ENCODE assay signal across 1 cellular context in the genomic region with DNA sequence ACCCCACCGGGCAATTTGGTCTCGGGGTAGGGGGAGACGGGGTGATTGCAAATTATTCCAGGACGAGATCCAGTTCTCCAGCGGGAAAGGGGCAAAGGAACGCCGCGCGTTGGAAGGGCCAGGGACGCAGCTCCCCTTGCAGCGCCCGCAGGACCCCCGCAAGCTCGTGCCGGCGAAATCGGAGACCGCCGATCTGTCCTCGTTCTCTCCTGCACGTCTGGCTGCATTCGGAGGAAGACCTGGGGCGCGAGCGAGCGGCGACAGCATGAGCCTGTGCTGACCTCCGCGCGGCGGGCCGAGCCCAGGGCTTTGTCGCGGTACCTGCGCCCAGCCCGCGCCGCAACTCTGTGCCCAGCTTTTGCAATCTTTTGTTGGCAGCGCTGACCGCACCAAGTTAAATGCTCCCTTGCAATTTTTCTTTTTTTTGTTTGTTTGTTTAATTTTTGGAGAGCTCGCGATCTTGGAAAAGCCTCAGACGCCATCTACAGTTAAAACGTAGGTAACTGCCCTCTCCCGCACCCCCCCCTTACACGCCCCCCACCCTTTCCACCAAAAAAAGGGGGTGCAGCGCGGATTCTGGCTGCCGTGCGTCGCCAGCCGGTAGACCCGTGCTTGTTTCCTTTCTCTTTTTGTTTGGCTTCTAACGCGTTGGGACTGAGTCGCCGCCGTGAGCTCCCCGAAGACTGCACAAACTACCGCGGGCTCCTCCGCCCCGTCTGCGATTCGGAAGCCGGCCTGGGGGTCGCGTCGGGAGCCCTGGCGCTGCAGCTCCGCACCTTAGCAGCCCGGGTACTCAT.
A peak's percentile ranks its signal among the peaks of the same experiment; 100 is the strongest.
TF ChIP-seq lines count a peak whose summit lies in the region.

No MANE protein-coding gene starts in this region.

TF ChIP-seq in K562, 482 proteins besides CTCF, POLR2A, EP300 and RAD21 (continued from another document and continues in another):
- TF ChIP-seq, protein P1, sequence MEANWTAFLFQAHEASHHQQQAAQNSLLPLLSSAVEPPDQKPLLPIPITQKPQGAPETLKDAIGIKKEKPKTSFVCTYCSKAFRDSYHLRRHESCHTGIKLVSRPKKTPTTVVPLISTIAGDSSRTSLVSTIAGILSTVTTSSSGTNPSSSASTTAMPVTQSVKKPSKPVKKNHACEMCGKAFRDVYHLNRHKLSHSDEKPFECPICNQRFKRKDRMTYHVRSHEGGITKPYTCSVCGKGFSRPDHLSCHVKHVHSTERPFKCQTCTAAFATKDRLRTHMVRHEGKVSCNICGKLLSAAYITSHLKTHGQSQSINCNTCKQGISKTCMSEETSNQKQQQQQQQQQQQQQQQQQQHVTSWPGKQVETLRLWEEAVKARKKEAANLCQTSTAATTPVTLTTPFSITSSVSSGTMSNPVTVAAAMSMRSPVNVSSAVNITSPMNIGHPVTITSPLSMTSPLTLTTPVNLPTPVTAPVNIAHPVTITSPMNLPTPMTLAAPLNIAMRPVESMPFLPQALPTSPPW (CRISPR knock-in tag; IDR thresholded peaks at IDR 0.05): peak; percentile 77
- no peak for TF ChIP-seq SMARCE1 (IDR thresholded peaks at IDR 0.05)
- TF ChIP-seq THRAP3 (IDR thresholded peaks at IDR 0.05; ENCODE audit: borderline replicate concordance): no peak
- no peak for TF ChIP-seq ZNF79 (CRISPR knock-in tag; IDR thresholded peaks at IDR 0.05; ENCODE audit: low read depth)
- no peak for TF ChIP-seq MCM2 (IDR thresholded peaks at IDR 0.05; ENCODE audit: low read depth)
- TF ChIP-seq HDAC1 (IDR thresholded peaks at IDR 0.05): no peak
- no peak for TF ChIP-seq RHOXF2B (CRISPR knock-in tag; conservative IDR thresholded peaks at IDR 0.05)
- no peak for TF ChIP-seq FIP1L1 (IDR thresholded peaks at IDR 0.05; ENCODE audit: low read depth, low read length, poor library complexity, severe bottlenecking)
- no peak for TF ChIP-seq HES1 (IDR thresholded peaks at IDR 0.05; ENCODE audit: low read depth)
- no peak for TF ChIP-seq NFXL1 (CRISPR knock-in tag; IDR thresholded peaks at IDR 0.05)
- TF ChIP-seq MED1 (CRISPR knock-in tag; IDR thresholded peaks at IDR 0.05; ENCODE audit: borderline replicate concordance): no peak
- TF ChIP-seq, protein P2, sequence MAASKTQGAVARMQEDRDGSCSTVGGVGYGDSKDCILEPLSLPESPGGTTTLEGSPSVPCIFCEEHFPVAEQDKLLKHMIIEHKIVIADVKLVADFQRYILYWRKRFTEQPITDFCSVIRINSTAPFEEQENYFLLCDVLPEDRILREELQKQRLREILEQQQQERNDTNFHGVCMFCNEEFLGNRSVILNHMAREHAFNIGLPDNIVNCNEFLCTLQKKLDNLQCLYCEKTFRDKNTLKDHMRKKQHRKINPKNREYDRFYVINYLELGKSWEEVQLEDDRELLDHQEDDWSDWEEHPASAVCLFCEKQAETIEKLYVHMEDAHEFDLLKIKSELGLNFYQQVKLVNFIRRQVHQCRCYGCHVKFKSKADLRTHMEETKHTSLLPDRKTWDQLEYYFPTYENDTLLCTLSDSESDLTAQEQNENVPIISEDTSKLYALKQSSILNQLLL (CRISPR knock-in tag; IDR thresholded peaks at IDR 0.05; ENCODE audit: borderline replicate concordance): no peak
- no peak for TF ChIP-seq ZNF408 (CRISPR knock-in tag; IDR thresholded peaks at IDR 0.05; ENCODE audit: low read depth)
- TF ChIP-seq CC2D1A (IDR thresholded peaks at IDR 0.05): no peak
- TF ChIP-seq, protein P3, sequence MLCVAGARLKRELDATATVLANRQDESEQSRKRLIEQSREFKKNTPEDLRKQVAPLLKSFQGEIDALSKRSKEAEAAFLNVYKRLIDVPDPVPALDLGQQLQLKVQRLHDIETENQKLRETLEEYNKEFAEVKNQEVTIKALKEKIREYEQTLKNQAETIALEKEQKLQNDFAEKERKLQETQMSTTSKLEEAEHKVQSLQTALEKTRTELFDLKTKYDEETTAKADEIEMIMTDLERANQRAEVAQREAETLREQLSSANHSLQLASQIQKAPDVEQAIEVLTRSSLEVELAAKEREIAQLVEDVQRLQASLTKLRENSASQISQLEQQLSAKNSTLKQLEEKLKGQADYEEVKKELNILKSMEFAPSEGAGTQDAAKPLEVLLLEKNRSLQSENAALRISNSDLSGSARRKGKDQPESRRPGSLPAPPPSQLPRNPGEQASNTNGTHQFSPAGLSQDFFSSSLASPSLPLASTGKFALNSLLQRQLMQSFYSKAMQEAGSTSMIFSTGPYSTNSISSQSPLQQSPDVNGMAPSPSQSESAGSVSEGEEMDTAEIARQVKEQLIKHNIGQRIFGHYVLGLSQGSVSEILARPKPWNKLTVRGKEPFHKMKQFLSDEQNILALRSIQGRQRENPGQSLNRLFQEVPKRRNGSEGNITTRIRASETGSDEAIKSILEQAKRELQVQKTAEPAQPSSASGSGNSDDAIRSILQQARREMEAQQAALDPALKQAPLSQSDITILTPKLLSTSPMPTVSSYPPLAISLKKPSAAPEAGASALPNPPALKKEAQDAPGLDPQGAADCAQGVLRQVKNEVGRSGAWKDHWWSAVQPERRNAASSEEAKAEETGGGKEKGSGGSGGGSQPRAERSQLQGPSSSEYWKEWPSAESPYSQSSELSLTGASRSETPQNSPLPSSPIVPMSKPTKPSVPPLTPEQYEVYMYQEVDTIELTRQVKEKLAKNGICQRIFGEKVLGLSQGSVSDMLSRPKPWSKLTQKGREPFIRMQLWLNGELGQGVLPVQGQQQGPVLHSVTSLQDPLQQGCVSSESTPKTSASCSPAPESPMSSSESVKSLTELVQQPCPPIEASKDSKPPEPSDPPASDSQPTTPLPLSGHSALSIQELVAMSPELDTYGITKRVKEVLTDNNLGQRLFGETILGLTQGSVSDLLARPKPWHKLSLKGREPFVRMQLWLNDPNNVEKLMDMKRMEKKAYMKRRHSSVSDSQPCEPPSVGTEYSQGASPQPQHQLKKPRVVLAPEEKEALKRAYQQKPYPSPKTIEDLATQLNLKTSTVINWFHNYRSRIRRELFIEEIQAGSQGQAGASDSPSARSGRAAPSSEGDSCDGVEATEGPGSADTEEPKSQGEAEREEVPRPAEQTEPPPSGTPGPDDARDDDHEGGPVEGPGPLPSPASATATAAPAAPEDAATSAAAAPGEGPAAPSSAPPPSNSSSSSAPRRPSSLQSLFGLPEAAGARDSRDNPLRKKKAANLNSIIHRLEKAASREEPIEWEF (CRISPR knock-in tag; IDR thresholded peaks at IDR 0.05): no peak
- TF ChIP-seq ZFX (CRISPR knock-in tag; IDR thresholded peaks at IDR 0.05): 0 out of 2 replicates have a peak, but pooled peaks have one; percentile 1
- no peak for TF ChIP-seq MCM5 (IDR thresholded peaks at IDR 0.05; ENCODE audit: low read depth)
- no peak for TF ChIP-seq SNAPC5 (CRISPR knock-in tag; IDR thresholded peaks at IDR 0.05)
- no peak for TF ChIP-seq KHSRP (IDR thresholded peaks at IDR 0.05)
- TF ChIP-seq TAF9B (IDR thresholded peaks at IDR 0.05; ENCODE audit: partially characterized antibody): no peak
- TF ChIP-seq NCOA4 (IDR thresholded peaks at IDR 0.05; ENCODE audit: partially characterized antibody): no peak
- no peak for TF ChIP-seq CBX2 (IDR thresholded peaks at IDR 0.05; ENCODE audit: insufficient read depth, low read length, poor library complexity, severe bottlenecking)
- no peak for TF ChIP-seq ILF3 (IDR thresholded peaks at IDR 0.05; ENCODE audit: borderline replicate concordance)
- no peak for TF ChIP-seq SRSF1 (IDR thresholded peaks at IDR 0.05; ENCODE audit: low read depth, low read length)
- peak; percentile 52; the same call in 1 of the 2 replicates for TF ChIP-seq ZBTB7A (IDR thresholded peaks at IDR 0.05; ENCODE audit: borderline replicate concordance, control insufficient read depth, low read depth, low read length)
- peak; percentile 67; the same call in 1 of the 2 replicates for TF ChIP-seq ARID4B (CRISPR knock-in tag; IDR thresholded peaks at IDR 0.05)
- no peak for TF ChIP-seq COPS2 (conservative IDR thresholded peaks at IDR 0.05)
- TF ChIP-seq GTF2B (IDR thresholded peaks at IDR 0.05; ENCODE audit: extremely low read depth, insufficient read length): no peak
- no peak for TF ChIP-seq RBM34 (IDR thresholded peaks at IDR 0.05; ENCODE audit: borderline replicate concordance, insufficient read depth, low read length)
- no peak for TF ChIP-seq POLR2B (IDR thresholded peaks at IDR 0.05; ENCODE audit: low read depth, partially characterized antibody)
- peak; percentile 37 to 73 for TF ChIP-seq E2F6 (IDR thresholded peaks at IDR 0.05; ENCODE audit: borderline replicate concordance in 1 of 2, extremely low read depth in 1 of 2, insufficient read depth in 1 of 2, insufficient read length in 1 of 2, low read depth in 1 of 2, low read length in 1 of 2, poor library complexity in 1 of 2, severe bottlenecking in 1 of 2)
- TF ChIP-seq CREBBP (IDR thresholded peaks at IDR 0.05; ENCODE audit: low read depth, low read length): no peak
- TF ChIP-seq BHLHE40 (IDR thresholded peaks at IDR 0.05; ENCODE audit: low read length): no peak
- no peak for TF ChIP-seq ZNF23 (CRISPR knock-in tag; IDR thresholded peaks at IDR 0.05)
- no peak for TF ChIP-seq ATF7 (IDR thresholded peaks at IDR 0.05)
- TF ChIP-seq ZNF282 (CRISPR knock-in tag; IDR thresholded peaks at IDR 0.05): no peak
- TF ChIP-seq TAF7 (tag; IDR thresholded peaks at IDR 0.05): no peak
- no peak for TF ChIP-seq TRIM28 (IDR thresholded peaks at IDR 0.05)
- TF ChIP-seq MTA1 (IDR thresholded peaks at IDR 0.05; ENCODE audit: borderline replicate concordance): no peak
- TF ChIP-seq HMGN3 (IDR thresholded peaks at IDR 0.05; ENCODE audit: borderline replicate concordance, extremely low read depth, insufficient read length, low read depth, low read length): peak; percentile 62
- no peak for TF ChIP-seq ZFP91 (CRISPR knock-in tag; IDR thresholded peaks at IDR 0.05)
- TF ChIP-seq, protein P4, sequence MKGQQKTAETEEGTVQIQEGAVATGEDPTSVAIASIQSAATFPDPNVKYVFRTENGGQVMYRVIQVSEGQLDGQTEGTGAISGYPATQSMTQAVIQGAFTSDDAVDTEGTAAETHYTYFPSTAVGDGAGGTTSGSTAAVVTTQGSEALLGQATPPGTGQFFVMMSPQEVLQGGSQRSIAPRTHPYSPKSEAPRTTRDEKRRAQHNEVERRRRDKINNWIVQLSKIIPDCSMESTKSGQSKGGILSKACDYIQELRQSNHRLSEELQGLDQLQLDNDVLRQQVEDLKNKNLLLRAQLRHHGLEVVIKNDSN (CRISPR knock-in tag; IDR thresholded peaks at IDR 0.05): no peak
- TF ChIP-seq NR2C1 (IDR thresholded peaks at IDR 0.05): no peak
- TF ChIP-seq NR2C1 (tag; IDR thresholded peaks at IDR 0.05): no peak
- no peak for TF ChIP-seq CBX1 (IDR thresholded peaks at IDR 0.05; ENCODE audit: low read depth)
- no peak for TF ChIP-seq ZNF696 (CRISPR knock-in tag; conservative IDR thresholded peaks at IDR 0.05)
